Comparison of ENCODE assay signal across 10 cellular contexts in the genomic region with DNA sequence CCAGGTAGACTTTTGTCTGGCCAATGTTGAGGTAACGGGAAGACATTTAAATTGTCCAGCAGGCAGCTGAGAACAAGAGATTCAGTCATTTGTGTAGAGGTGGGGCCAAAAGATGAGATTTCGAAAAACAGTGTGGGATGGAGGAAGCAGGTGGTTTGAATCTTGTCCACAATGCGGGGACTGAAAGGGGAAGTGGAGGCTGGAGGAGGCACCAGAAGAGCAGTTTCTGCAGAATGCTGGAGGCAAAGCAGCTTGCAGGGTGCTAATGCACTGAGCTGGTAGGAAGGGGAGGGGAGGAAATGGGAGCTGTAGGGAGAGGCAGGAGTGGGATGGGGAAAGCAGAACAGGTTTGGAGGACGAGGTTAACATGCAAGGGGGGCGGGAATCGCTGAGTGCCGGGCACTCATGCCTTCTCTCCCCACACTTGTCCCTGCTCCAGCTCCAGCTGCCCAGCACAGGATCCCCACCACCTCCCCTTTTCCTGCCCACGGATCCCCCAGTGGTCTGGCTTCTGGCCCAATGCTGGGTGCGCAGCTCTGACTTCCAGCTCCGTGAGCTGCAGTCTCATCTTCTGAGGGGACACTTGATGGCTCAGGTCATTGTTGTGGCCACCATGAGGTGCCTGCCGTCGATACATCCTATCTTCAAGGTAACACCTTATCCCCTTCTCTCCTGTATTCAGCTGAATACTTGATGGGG. TPM values are rescaled to one million over a fixed set of nuclear protein-coding genes. Genes with fewer than 3 reads are reported as not detected.
A peak's percentile ranks its signal among the peaks of the same experiment; 100 is the strongest.
DNase-seq lines count a peak whose midpoint lies in the region; ATAC-seq and TF ChIP-seq lines count a peak whose summit lies in the region.
"Had no signal": no experiment of that assay in that cellular context is flagged by ENCODE, and none has a peak within 500 bp of the region (broad histone marks: within the 10 kb centered on the region; RNA-seq: fewer than 3 reads in every experiment).

No MANE protein-coding gene starts in this region.

- POLR2A ChIA-PET in PC-9 (lab: Charles Lee; ENCODE audit: unreplicated experiment), result no interaction called here

- 32 to 34% methylated on average over 11 to 12 of the region's 12 CpGs for WGBS in GM23248 (ENCODE audit: low coverage in 1 of 2, low lambda C conversion rate in 2 of 2, missing lambda C conversion rate in 2 of 2), 2 experiments

- ATAC-seq in GM21381 (IDR thresholded peaks at IDR 0.05; ENCODE audit: unreplicated experiment), result peak; percentile 75

- no peak overlapping the region for H3K9ac ChIP-seq in GM23248

- CTCF ChIA-PET in PC-9 (lab: Charles Lee), result interaction anchor here (1.0 kb wide), 1 partner anchor 360 kb away, joined by 6 read pairs; no protein-coding TSS in a partner anchor

- H3K9me2 ChIP-seq in GM23248 (ENCODE audit: insufficient read depth), result no peaks in the 10 kb centered on the region
- no peaks in the 10 kb centered on the region for H3K9me2 ChIP-seq in PC-9 (ENCODE audit: insufficient read depth)

- no peaks in the 10 kb centered on the region for H3K79me2 ChIP-seq in GM23248 (ENCODE audit: insufficient read depth)
- no peaks in the 10 kb centered on the region for H3K79me2 ChIP-seq in PC-9 (ENCODE audit: low read depth)

- DNase-seq in Kasumi-1 (lab: John Stamatoyannopoulos, UW) (peak; percentile 58 to 75), germinal center (ENCODE audit: low spot score) (peak; percentile 58), NCI-H1105 treated with DMSO at 0.1 percent for 48 hours (lab: John Stamatoyannopoulos, UW) (no peak), NCI-H226 (no peak), GM23248 (no peak), PC-9 (no peak)
- DNase-seq: NCI-H2171 treated with DMSO at 0.1 percent for 48 hours; stimulated activated naive CD4-positive, alpha-beta T cell had no signal

- H3K4me1 ChIP-seq in GM23248 (ENCODE audit: insufficient read depth) (no peaks in the 10 kb centered on the region), PC-9 (replicated peaks; ENCODE audit: insufficient read depth) (peaks cover 9% of the 10 kb centered on the region)

- intact Hi-C loops in PC-9 (cut with micrococcal nuclease; ENCODE audit: unreplicated experiment), result no loop called here

- H3K36me3 ChIP-seq in GM23248 (ENCODE audit: low read depth) (no peaks in the 10 kb centered on the region), PC-9 (ENCODE audit: low read depth) (no peaks in the 10 kb centered on the region)

- H3F3A ChIP-seq in GM23248 (ENCODE audit: insufficient read depth), result no peaks in the 10 kb centered on the region
- 0 out of 2 replicates have a peak, but pooled peaks cover 6% of the 10 kb centered on the region for H3F3A ChIP-seq in PC-9 (ENCODE audit: insufficient read depth, low read depth)

- BruUV-seq in PC-9 (replicated peaks; lab: Mats Ljungman, UMichigan), result no TSS peak

- no peak overlapping the region for H2AFZ ChIP-seq in GM23248
- H2AFZ ChIP-seq in PC-9, result no peak overlapping the region

- in situ Hi-C loops in GM23248 (cut with MboI), result loop anchor here (10.0 kb wide), 2 partner anchors 174 to 344 kb away; a partner anchor contains a TSS

- no peaks in the 10 kb centered on the region for H3K9me3 ChIP-seq in GM23248 (ENCODE audit: low read depth)
- no peaks in the 10 kb centered on the region for H3K9me3 ChIP-seq in PC-9 (ENCODE audit: insufficient read depth, low read depth)

- peaks cover 26% of the 10 kb centered on the region for H3K27me3 ChIP-seq in GM23248 (replicated peaks; ENCODE audit: insufficient read depth)
- no peaks in the 10 kb centered on the region for H3K27me3 ChIP-seq in PC-9 (ENCODE audit: insufficient read depth, low read depth)

- peak overlapping the region; percentile 41 for H3K4me3 ChIP-seq in GM12875 (ENCODE audit: low read depth, low read length)
- no peak overlapping the region for H3K4me3 ChIP-seq in GM23248
- H3K4me3 ChIP-seq in PC-9, result no peak overlapping the region

- H3K27ac ChIP-seq in GM23248 (no peak overlapping the region), PC-9 (no peak overlapping the region)

- TF ChIP-seq CTCF in GM12875 (IDR thresholded peaks at IDR 0.05; ENCODE audit: borderline replicate concordance, insufficient read depth, low read depth, low read length) (no peak), PC-9 (conservative IDR thresholded peaks at IDR 0.05) (no peak)

- H4K20me1 ChIP-seq in GM23248 (ENCODE audit: insufficient read depth) (no peaks in the 10 kb centered on the region), PC-9 (ENCODE audit: insufficient read depth) (no peaks in the 10 kb centered on the region)

- no peak overlapping the region for H3K4me2 ChIP-seq in GM23248 (ENCODE audit: unreplicated experiment)
- no peak overlapping the region for H3K4me2 ChIP-seq in PC-9

RNA-seq across cellular contexts. Expression of a gene that starts 9.4 kb away (rescaled TPM):
- 0.63 and 0.86 TPM in 2 replicates for total RNA-seq in GM23248 (2014; rRNA removed; shearing (Covaris generic))
- polyA plus RNA-seq in GM23248 (2016; fragmentation: Nextera tagmentation; extraction: Ambion mirVana), result 5.2 and 5.5 TPM in 2 replicates
- total RNA-seq in PC-9 (2021), result 2.3 and 4.4 TPM in 2 replicates

RNA-seq across cellular contexts. Expression of a gene that starts 9.5 kb away (rescaled TPM):
- total RNA-seq in GM23248 (2014; rRNA removed; shearing (Covaris generic)), result 4.8 and 8.9 TPM in 2 replicates
- 64.9 and 70.0 TPM in 2 replicates for polyA plus RNA-seq in GM23248 (2016; fragmentation: Nextera tagmentation; extraction: Ambion mirVana)
- total RNA-seq in PC-9 (2021), result 19.2 and 41.4 TPM in 2 replicates

RNA-seq across cellular contexts. Expression of a gene that starts 20.1 kb away (rescaled TPM):
- total RNA-seq in GM23248 (2014; rRNA removed; shearing (Covaris generic)), result 112 and 152 TPM in 2 replicates
- 630 and 673 TPM in 2 replicates for polyA plus RNA-seq in GM23248 (2016; fragmentation: Nextera tagmentation; extraction: Ambion mirVana)
- total RNA-seq in PC-9 (2021), result 103 and 114 TPM in 2 replicates

RNA-seq across cellular contexts. Expression of a gene that starts 20.4 kb away (rescaled TPM):
- 14.2 and 20.5 TPM in 2 replicates for total RNA-seq in GM23248 (2014; rRNA removed; shearing (Covaris generic))
- polyA plus RNA-seq in GM23248 (2016; fragmentation: Nextera tagmentation; extraction: Ambion mirVana), result 5.8 and 6.9 TPM in 2 replicates
- total RNA-seq in PC-9 (2021), result 34.1 and 47.0 TPM in 2 replicates

RNA-seq across cellular contexts. Expression of a gene that starts 52.3 kb away (rescaled TPM):
- 0.76 TPM in 1 of 2 replicates, not detected in the other for total RNA-seq in GM23248 (2014; rRNA removed; shearing (Covaris generic))
- polyA plus RNA-seq in GM23248 (2016; fragmentation: Nextera tagmentation; extraction: Ambion mirVana), result not detected in 2 replicates
- total RNA-seq in PC-9 (2021), result 0.92 and 2.0 TPM in 2 replicates

Comparison
In these comparisons a context has a peak if more than half of its experiments do, and no peak if none do; other contexts are left out.
1. DNase-seq: peak in Kasumi-1 (2 of 2) and germinal center (single experiment); none in NCI-H1105 treated with DMSO at 0.1 percent for 48 hours (single experiment), NCI-H226 (single experiment), GM23248 (single experiment) and PC-9 (0 of 2).